ENCODE assay signal across 23 cellular contexts in genomic region chr9:108235599-108235998, GRCh38.
"Had no signal": no experiment of that assay in that cellular context is flagged by ENCODE, and none has a peak within 500 bp of the region (broad histone marks: within the 10 kb centered on the region; RNA-seq: fewer than 3 reads in every experiment).

No MANE protein-coding gene starts in this region.

- H3K4me1 Mint-ChIP-seq: T-cell had no signal

- H3K9me3 ChIP-seq: SK-N-SH had no signal

- H3K9ac ChIP-seq: KMS-11, SK-N-SH had no signal

- H3K4me2 ChIP-seq: KMS-11, SK-N-SH had no signal

- H3K36me3 Mint-ChIP-seq: T-cell had no signal

- H3K27me3 Mint-ChIP-seq: T-cell had no signal

- ATAC-seq: HepG2, T-cell had no signal

- H3K4me3 Mint-ChIP-seq: T-cell; T-helper 1 cell treated with Interleukin-12 subunit alpha and Interleukin-12 subunit beta and Interleukin-4 antibody, amounts not matched to agents 30 μg/mL and 1 μg/mL, for 36 hours had no signal

- DNase-seq: Kasumi-1, MV-4-11, NCI-H1048, NCI-H1105, NCI-H1436 treated with DMSO at 0.1 percent for 48 hours, NCI-H1694, NCI-H187 treated with DMSO at 0.1 percent for 48 hours, NCI-H2029 treated with DMSO at 0.1 percent for 48 hours, NCI-H2107, NCI-H2171 treated with DMSO at 0.1 percent for 48 hours, NCI-H345, NCI-H446 treated with DMSO at 0.1 percent for 48 hours, NCI-H510A treated with DMSO at 0.1 percent for 48 hours, NCI-H774, SHP77, SK-N-SH, SW 1271, T-cell had no signal

- H3K27ac Mint-ChIP-seq: T-cell; T-helper 1 cell treated with Interleukin-12 subunit alpha and Interleukin-12 subunit beta and Interleukin-4 antibody, amounts not matched to agents 30 μg/mL and 1 μg/mL, for 36 hours had no signal

- H3K27ac ChIP-seq: KMS-11, RWPE1 had no signal

- FAIRE-seq: HepG2, RCC 7860 had no signal
